Comparison of ENCODE assay signal across 10 cellular contexts in the genomic region with DNA sequence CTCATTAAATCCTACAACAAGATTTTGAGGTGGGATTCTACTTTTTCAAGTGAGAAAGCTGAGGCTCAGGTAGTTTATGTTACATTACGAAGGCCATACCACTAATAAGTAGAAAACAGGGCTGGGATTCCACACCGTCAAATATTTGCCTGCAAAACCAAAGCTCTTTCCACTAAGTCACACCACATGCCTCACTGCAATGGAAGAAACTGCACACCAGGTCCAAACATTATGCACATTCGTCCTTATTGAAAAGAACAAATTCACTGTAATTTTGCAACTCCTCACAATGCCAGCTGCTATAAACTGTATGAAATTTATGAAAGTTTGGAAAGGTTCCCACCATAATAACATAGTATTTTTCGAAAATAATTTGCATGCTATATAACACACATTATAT.
DNase-seq lines count a peak whose midpoint lies in the region; ATAC-seq, FAIRE-seq and TF ChIP-seq lines count a peak whose summit lies in the region.
"Had no signal": no experiment of that assay in that cellular context is flagged by ENCODE, and none has a peak within 500 bp of the region (broad histone marks: within the 10 kb centered on the region; RNA-seq: fewer than 3 reads in every experiment).

No MANE protein-coding gene starts in this region.

- H3K36me3 ChIP-seq in prostate gland (no peaks in the 10 kb centered on the region), tibial artery (no peaks in the 10 kb centered on the region)

- 67% methylated on average over 4 of the region's 4 CpGs for WGBS in prostate gland

- no peaks in the 10 kb centered on the region for H3K9me3 ChIP-seq in prostate gland
- no peaks in the 10 kb centered on the region for H3K9me3 ChIP-seq in tibial artery

- FAIRE-seq in H54 (lab: Jason Lieb, UNC): peak; percentile 57
- FAIRE-seq: colon had no signal

- intact Hi-C loops in prostate gland (cut with DNase I) (no loop called here), tibial artery (cut with DNase I; ENCODE audit: low total_unique reads) (no loop called here)

- H3K4me3 ChIP-seq in prostate gland (no peak overlapping the region), tibial artery (no peak overlapping the region)

- no peak for DNase-seq in H54 (ENCODE audit: insufficient read length, low spot score)
- peak; percentile 33 for DNase-seq in NCI-H1417 treated with DMSO at 0.1 percent for 48 hours (lab: John Stamatoyannopoulos, UW)
- DNase-seq in astrocyte of the hippocampus (ENCODE audit: low read depth, low spot score): peak; percentile 2
- DNase-seq in myocyte (ENCODE audit: low read depth): peak; percentile 21
- DNase-seq in prostate gland (ENCODE audit: low spot score): no peak
- DNase-seq in tibial artery: no peak
- DNase-seq: activated CD4-positive, alpha-beta T cell treated with anti-CD3 and anti-CD28 coated beads for 4 hours; NCI-H524 treated with DMSO at 0.1 percent for 48 hours had no signal

- no peak for TF ChIP-seq POLR2A in H54 (IDR thresholded peaks at IDR 0.05; ENCODE audit: low read depth, low read length)
- no peak for TF ChIP-seq POLR2A in prostate gland (IDR thresholded peaks at IDR 0.05)

- no peak for ATAC-seq in HG03045 (IDR thresholded peaks at IDR 0.05; ENCODE audit: unreplicated experiment)

- no peak for TF ChIP-seq CTCF in prostate gland (IDR thresholded peaks at IDR 0.05)
- TF ChIP-seq CTCF in tibial artery (IDR thresholded peaks at IDR 0.05): no peak

- H3K4me1 ChIP-seq in prostate gland (replicated peaks): no peaks in the 10 kb centered on the region
- H3K4me1 ChIP-seq in tibial artery: peaks cover 0 to 8% (median 2%) of the 10 kb centered on the region in 4 donors

- no peaks in the 10 kb centered on the region for H3K27me3 ChIP-seq in prostate gland (replicated peaks; ENCODE audit: insufficient read depth)
- H3K27me3 ChIP-seq in tibial artery: no peaks in the 10 kb centered on the region

- no peak overlapping the region for H3K27ac ChIP-seq in prostate gland
- H3K27ac ChIP-seq in tibial artery: no peak overlapping the region

Comparison
In these comparisons a context has a peak if more than half of its experiments do, and no peak if none do; other contexts are left out.
1. DNase-seq: peak in NCI-H1417 treated with DMSO at 0.1 percent for 48 hours (single experiment), astrocyte of the hippocampus (single experiment) and myocyte (single experiment); none in H54 (single experiment), prostate gland (single experiment) and tibial artery (0 of 2).